In the genomic region with DNA sequence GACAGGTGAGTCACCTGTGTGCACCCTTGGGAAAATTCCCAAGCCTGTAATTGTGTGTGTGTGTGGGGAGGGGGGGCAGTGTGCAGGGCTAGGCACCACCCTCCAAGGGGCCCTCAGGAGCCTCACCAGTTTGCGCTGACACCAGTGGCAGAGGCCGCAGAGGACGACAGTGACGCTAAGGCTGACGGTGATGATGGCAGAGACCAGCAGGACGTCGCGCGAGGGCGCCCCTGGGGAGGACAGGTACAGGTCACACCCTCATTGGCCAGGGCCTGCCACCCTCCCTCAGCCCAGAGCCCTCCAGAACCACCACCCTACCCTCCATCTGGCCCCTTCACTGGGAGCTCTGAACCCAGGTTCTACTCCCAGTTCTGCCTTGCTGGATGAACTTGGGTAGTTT, we compare ENCODE assay signal across 17 cellular contexts. TPM values are rescaled to one million over a fixed set of nuclear protein-coding genes. Genes with fewer than 3 reads are reported as not detected.
A peak's percentile ranks its signal among the peaks of the same experiment; 100 is the strongest.
DNase-seq lines count a peak whose midpoint lies in the region; ATAC-seq and TF ChIP-seq lines count a peak whose summit lies in the region.
"Had no signal": no experiment of that assay in that cellular context is flagged by ENCODE, and none has a peak within 500 bp of the region (broad histone marks: within the 10 kb centered on the region; RNA-seq: fewer than 3 reads in every experiment).

No MANE protein-coding gene starts in this region.

- peak overlapping the region; percentile 4 for H3K27ac ChIP-seq in temporal lobe (ENCODE audit: low read depth, low read length)
- H3K27ac ChIP-seq: C4-2B, SJCRH30 had no signal

- H3K36me3 Mint-ChIP-seq in activated CD8-positive, alpha-beta T cell treated with anti-CD3 and anti-CD28 coated beads for 36 hours (ENCODE audit: low read depth), result no peaks in the 10 kb centered on the region
- no peaks in the 10 kb centered on the region for H3K36me3 Mint-ChIP-seq in activated CD8-positive, alpha-beta T cell treated with anti-CD3 and anti-CD28 coated beads, Interleukin-2, amount 10 ng/mL, durations not matched to agents 7 days and 5 days (ENCODE audit: low read depth)
- no peaks in the 10 kb centered on the region for H3K36me3 Mint-ChIP-seq in brain

- H3K27me3 Mint-ChIP-seq in activated CD8-positive, alpha-beta T cell treated with anti-CD3 and anti-CD28 coated beads for 36 hours, result peaks cover 48% of the 10 kb centered on the region
- H3K27me3 Mint-ChIP-seq in activated CD8-positive, alpha-beta T cell treated with anti-CD3 and anti-CD28 coated beads, Interleukin-2, amount 10 ng/mL, durations not matched to agents 7 days and 5 days (ENCODE audit: low read depth), result peaks cover 34% of the 10 kb centered on the region
- H3K27me3 Mint-ChIP-seq in brain, result peaks cover 14% of the 10 kb centered on the region

- POLR2A ChIA-PET in activated CD8-positive, alpha-beta T cell treated with anti-CD3 and anti-CD28 coated beads for 36 hours (lab: Charles Lee), result no interaction called here
- POLR2A ChIA-PET in activated CD8-positive, alpha-beta T cell treated with anti-CD3 and anti-CD28 coated beads, Interleukin-2, amount 10 ng/mL, durations not matched to agents 7 days and 5 days (lab: Charles Lee), result no interaction called here

- ATAC-seq in activated CD8-positive, alpha-beta T cell treated with anti-CD3 and anti-CD28 coated beads for 36 hours, result peak; percentile 30
- ATAC-seq in activated CD8-positive, alpha-beta T cell treated with anti-CD3 and anti-CD28 coated beads, Interleukin-2, amount 10 ng/mL, durations not matched to agents 7 days and 5 days, result no peak
- ATAC-seq in Right ventricle myocardium inferior, result no peak

- H3K4me1 Mint-ChIP-seq in activated CD8-positive, alpha-beta T cell treated with anti-CD3 and anti-CD28 coated beads for 36 hours (ENCODE audit: low read depth), result peaks cover 10% of the 10 kb centered on the region
- no peaks in the 10 kb centered on the region for H3K4me1 Mint-ChIP-seq in activated CD8-positive, alpha-beta T cell treated with anti-CD3 and anti-CD28 coated beads, Interleukin-2, amount 10 ng/mL, durations not matched to agents 7 days and 5 days (ENCODE audit: low read depth)
- peaks cover 53% of the 10 kb centered on the region for H3K4me1 Mint-ChIP-seq in brain

- no peak for TF ChIP-seq CTCF in activated CD8-positive, alpha-beta T cell treated with anti-CD3 and anti-CD28 coated beads for 36 hours (IDR thresholded peaks at IDR 0.05)
- TF ChIP-seq CTCF in brain (conservative IDR thresholded peaks at IDR 0.05), result no peak

- intact Hi-C loops in activated CD8-positive, alpha-beta T cell treated with anti-CD3 and anti-CD28 coated beads for 36 hours (cut with micrococcal nuclease), result no loop called here
- intact Hi-C loops in Right ventricle myocardium inferior (cut with DNase I), result no loop called here

- DNase-seq in activated CD8-positive, alpha-beta T cell treated with anti-CD3 and anti-CD28 coated beads for 36 hours, result no peak
- DNase-seq in activated CD8-positive, alpha-beta T cell treated with anti-CD3 and anti-CD28 coated beads, Interleukin-2, amount 10 ng/mL, durations not matched to agents 7 days and 5 days, result no peak
- DNase-seq in nucleus accumbens (lab: John Stamatoyannopoulos, UW) (no peak), Right ventricle myocardium inferior (ENCODE audit: missing footprints) (no peak), HuH-7.5 (ENCODE audit: low spot score) (no peak)
- DNase-seq: 8988T, IMR-90, MV-4-11, NCI-H2029 had no signal

- peak overlapping the region; percentile 38; the same call in 1 of the 2 replicates for H3K4me3 ChIP-seq in iPS-18c (ENCODE audit: insufficient read depth, low read depth, low read length)
- H3K4me3 ChIP-seq: SJCRH30 had no signal

- H3K27ac Mint-ChIP-seq in activated CD8-positive, alpha-beta T cell treated with anti-CD3 and anti-CD28 coated beads for 36 hours, result no peak overlapping the region
- H3K27ac Mint-ChIP-seq in activated CD8-positive, alpha-beta T cell treated with anti-CD3 and anti-CD28 coated beads, Interleukin-2, amount 10 ng/mL, durations not matched to agents 7 days and 5 days, result no peak overlapping the region
- H3K27ac Mint-ChIP-seq in brain, result peak overlapping the region in 2 of 5 experiments; percentile 85 to 96

- H3K9me3 ChIP-seq in iPS-18c (ENCODE audit: control insufficient read depth, insufficient read depth, low read length), result peaks cover 3% of the 10 kb centered on the region
- H3K9me3 ChIP-seq: SJCRH30 had no signal

- no peaks in the 10 kb centered on the region for H3K9me3 Mint-ChIP-seq in activated CD8-positive, alpha-beta T cell treated with anti-CD3 and anti-CD28 coated beads for 36 hours
- H3K9me3 Mint-ChIP-seq in activated CD8-positive, alpha-beta T cell treated with anti-CD3 and anti-CD28 coated beads, Interleukin-2, amount 10 ng/mL, durations not matched to agents 7 days and 5 days (ENCODE audit: insufficient read depth), result no peaks in the 10 kb centered on the region
- H3K9me3 Mint-ChIP-seq in brain, result no peaks in the 10 kb centered on the region

- CTCF ChIA-PET in activated CD8-positive, alpha-beta T cell treated with anti-CD3 and anti-CD28 coated beads for 36 hours (lab: Charles Lee), result no interaction called here
- CTCF ChIA-PET in activated CD8-positive, alpha-beta T cell treated with anti-CD3 and anti-CD28 coated beads, Interleukin-2, amount 10 ng/mL, durations not matched to agents 7 days and 5 days (lab: Charles Lee), result no interaction called here

- H3K4me3 Mint-ChIP-seq in activated CD8-positive, alpha-beta T cell treated with anti-CD3 and anti-CD28 coated beads for 36 hours, result no peak overlapping the region
- no peak overlapping the region for H3K4me3 Mint-ChIP-seq in activated CD8-positive, alpha-beta T cell treated with anti-CD3 and anti-CD28 coated beads, Interleukin-2, amount 10 ng/mL, durations not matched to agents 7 days and 5 days
- peak overlapping the region; percentile 77 to 87 (median 79) for H3K4me3 Mint-ChIP-seq in brain

RNA-seq across cellular contexts. Expression of a gene that starts 24.9 kb away (rescaled TPM):
- not detected for total RNA-seq in activated CD8-positive, alpha-beta T cell treated with anti-CD3 and anti-CD28 coated beads for 36 hours
- not detected for total RNA-seq in activated CD8-positive, alpha-beta T cell treated with anti-CD3 and anti-CD28 coated beads, Interleukin-2, amount 10 ng/mL, durations not matched to agents 7 days and 5 days
- 24.6 TPM for polyA plus RNA-seq in brain (ENCODE audit: insufficient read depth, low read depth, low replicate concordance)
- total RNA-seq in temporal lobe, result 27.5 TPM
- total RNA-seq in Right ventricle myocardium inferior, result 28.2 TPM

RNA-seq across cellular contexts. Expression of a gene that starts 47.4 kb away (rescaled TPM):
- not detected for total RNA-seq in activated CD8-positive, alpha-beta T cell treated with anti-CD3 and anti-CD28 coated beads for 36 hours
- not detected for total RNA-seq in activated CD8-positive, alpha-beta T cell treated with anti-CD3 and anti-CD28 coated beads, Interleukin-2, amount 10 ng/mL, durations not matched to agents 7 days and 5 days
- 5.1 TPM for polyA plus RNA-seq in brain (ENCODE audit: insufficient read depth, low read depth, low replicate concordance)
- total RNA-seq in temporal lobe (2.5 TPM), Right ventricle myocardium inferior (0.60 TPM)
- total RNA-seq: IMR-90, LHCN-M2, NCI-H460, RPMI7951 had no signal
- polyA plus RNA-seq: IMR-90 had no signal

Comparison
In these comparisons a context has a peak if more than half of its experiments do, and no peak if none do; other contexts are left out.
1. H3K4me3 Mint-ChIP-seq: peak in brain (5 of 5); none in activated CD8-positive, alpha-beta T cell treated with anti-CD3 and anti-CD28 coated beads for 36 hours (single experiment) and activated CD8-positive, alpha-beta T cell treated with anti-CD3 and anti-CD28 coated beads, Interleukin-2, amount 10 ng/mL, durations not matched to agents 7 days and 5 days (single experiment).
2. RNA of a gene that starts 24.9 kb away (total RNA-seq): 28.2 TPM in Right ventricle myocardium inferior (single experiment) and 27.5 TPM in temporal lobe (single experiment); not detected in activated CD8-positive, alpha-beta T cell treated with anti-CD3 and anti-CD28 coated beads for 36 hours and not detected in activated CD8-positive, alpha-beta T cell treated with anti-CD3 and anti-CD28 coated beads, Interleukin-2, amount 10 ng/mL, durations not matched to agents 7 days and 5 days; every median in the first group is over 10 times any median in the second.